8 cellular contexts compared by ENCODE assay signal in genomic region chr19:15280915-15281683, GRCh38. TPM values are rescaled to one million over a fixed set of nuclear protein-coding genes. Genes with fewer than 3 reads are reported as not detected.
A peak's percentile ranks its signal among the peaks of the same experiment; 100 is the strongest.
DNase-seq lines count a peak whose midpoint lies in the region; ATAC-seq and TF ChIP-seq lines count a peak whose summit lies in the region.

No MANE protein-coding gene starts in this region.

- DNase-seq in DMS 273 treated with DMSO at 0.1 percent for 48 hours (lab: John Stamatoyannopoulos, UW): peak; percentile 52
- DNase-seq in NCI-H1105 treated with DMSO at 0.1 percent for 48 hours (lab: John Stamatoyannopoulos, UW): peak; percentile 75
- DNase-seq in occipital lobe (lab: John Stamatoyannopoulos, UW): peak; percentile 78
- DNase-seq in activated effector memory CD4-positive, alpha-beta T cell treated with anti-CD3 and anti-CD28 coated beads, Interleukin-2, amount 50 U/mL, for 16 hours: no peak
- DNase-seq in foreskin melanocyte: no peak

- H3K27ac ChIP-seq in VCaP: peak overlapping the region; percentile 65
- peak overlapping the region; percentile 44 to 83 (median 78) for H3K27ac ChIP-seq in gastroesophageal sphincter

- H3K36me3 ChIP-seq in gastroesophageal sphincter: no peaks in the 10 kb centered on the region

- peaks cover 43 to 100% (median 88%) of the 10 kb centered on the region in 3 donors for H3K4me1 ChIP-seq in gastroesophageal sphincter

- H3K9me3 ChIP-seq in gastroesophageal sphincter: no peaks in the 10 kb centered on the region

- TF ChIP-seq POLR2A in gastroesophageal sphincter (IDR thresholded peaks at IDR 0.05): no peak

- TF ChIP-seq CTCF in VCaP (conservative IDR thresholded peaks at IDR 0.05) (0 out of 2 replicates have a peak, but pooled peaks have one; percentile 10), gastroesophageal sphincter (IDR thresholded peaks at IDR 0.05) (peak in 3 of 4 experiments; percentile 12 to 38 (median 24))

- ATAC-seq in gastroesophageal sphincter: peak; percentile 93
- no peak for ATAC-seq in GM21529 (IDR thresholded peaks at IDR 0.05; ENCODE audit: unreplicated experiment)

- H3K4me3 ChIP-seq in gastroesophageal sphincter: no peak overlapping the region

- H3K27me3 ChIP-seq in gastroesophageal sphincter: no peaks in the 10 kb centered on the region

- no peak for TF ChIP-seq EP300 in gastroesophageal sphincter (IDR thresholded peaks at IDR 0.05)

- 0% methylated on average over 2 of the region's 12 CpGs for WGBS in gastroesophageal sphincter (ENCODE audit: low coverage in 1 of 2), 2 donors

RNA-seq across cellular contexts. Expression of gene EPHX3, which starts 48.9 kb away (rescaled TPM):
- total RNA-seq in gastroesophageal sphincter (1 to 10 TPM in 1 of 4 donors, under 1 TPM in 1, not detected in 2; 0.78 to 1.6 TPM), occipital lobe (not detected)

RNA-seq across cellular contexts. Expression of gene BRD4, which starts 51.2 kb away (rescaled TPM):
- total RNA-seq in gastroesophageal sphincter: 10 to 100 TPM; 29.6 to 49.3 (median 34.4) TPM
- total RNA-seq in occipital lobe: 9.5 TPM

Comparison
In these comparisons a context has a peak if more than half of its experiments do, and no peak if none do; other contexts are left out.
1. DNase-seq: peak in DMS 273 treated with DMSO at 0.1 percent for 48 hours (single experiment), NCI-H1105 treated with DMSO at 0.1 percent for 48 hours (single experiment) and occipital lobe (single experiment); none in activated effector memory CD4-positive, alpha-beta T cell treated with anti-CD3 and anti-CD28 coated beads, Interleukin-2, amount 50 U/mL, for 16 hours (single experiment) and foreskin melanocyte (single experiment).